ENCODE assay signal across 8 cellular contexts in the genomic region with DNA sequence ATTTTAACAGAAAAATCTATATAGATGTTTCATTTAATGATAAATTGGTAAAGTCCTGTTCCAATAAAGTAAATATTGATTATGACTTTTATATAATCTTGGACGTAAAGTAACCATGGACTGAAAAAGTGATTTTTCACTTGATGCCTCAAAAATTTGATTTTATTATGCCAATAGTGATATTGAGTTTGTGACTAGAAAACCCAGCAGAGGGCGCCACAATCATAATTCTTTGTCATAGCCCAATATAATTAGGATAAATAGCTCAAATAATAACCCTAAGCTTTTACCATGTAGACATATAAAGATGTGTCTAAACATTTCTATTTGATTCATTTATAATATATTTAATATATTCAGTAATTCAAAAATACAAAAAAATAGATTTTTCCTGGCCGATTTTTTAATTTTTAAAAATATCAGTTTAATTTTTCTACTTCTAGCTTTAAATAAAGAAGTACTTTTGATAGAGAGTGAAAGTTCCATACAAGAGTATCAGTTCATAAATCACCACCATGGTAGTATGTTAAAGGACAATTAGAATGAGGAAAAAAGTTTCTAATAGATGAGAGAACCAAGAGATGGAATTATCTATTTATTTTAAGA. TPM values are rescaled to one million over a fixed set of nuclear protein-coding genes. Genes with fewer than 3 reads are reported as not detected.
DNase-seq lines count a peak whose midpoint lies in the region; ATAC-seq, FAIRE-seq and TF ChIP-seq lines count a peak whose summit lies in the region.

No MANE protein-coding gene starts in this region.

- peaks cover 4% of the 10 kb centered on the region for H3K9me3 ChIP-seq in neural progenitor cell (ENCODE audit: low read depth)

- H3K27ac ChIP-seq in neural progenitor cell = no peak overlapping the region

- H3K4me1 ChIP-seq in neural progenitor cell = peaks cover 24% of the 10 kb centered on the region

- DNase-seq in SHP77 (lab: John Stamatoyannopoulos, UW) (peak; percentile 15 to 23), SHP77 treated with DMSO at 0.1 percent for 48 hours (lab: John Stamatoyannopoulos, UW) (no peak), NCI-H2029 treated with DMSO at 0.1 percent for 48 hours (lab: John Stamatoyannopoulos, UW) (peak; percentile 3), endothelial cell (ENCODE audit: low spot score) (peak; percentile 50), neural progenitor cell (ENCODE audit: low spot score) (peak; percentile 71), GM12892 (ENCODE audit: insufficient read length) (no peak)
- peak; percentile 69 for DNase-seq in activated CD4-positive, alpha-beta T cell treated with anti-CD3 and anti-CD28 coated beads for 36 hours

- no peak for TF ChIP-seq POLR2A in GM12892 (IDR thresholded peaks at IDR 0.05; ENCODE audit: low read depth, low read length)

- peaks cover 44% of the 10 kb centered on the region for H3F3A ChIP-seq in neural progenitor cell (ENCODE audit: low read depth)

- H4K20me1 ChIP-seq in neural progenitor cell (ENCODE audit: low read depth) = no peaks in the 10 kb centered on the region

- H3K4me3 ChIP-seq in neural progenitor cell = no peak overlapping the region

- no peak for FAIRE-seq in GM12892 (lab: Jason Lieb, UNC)

- no peak overlapping the region for H3K27ac Mint-ChIP-seq in activated CD4-positive, alpha-beta T cell treated with anti-CD3 and anti-CD28 coated beads for 36 hours
- H3K27ac Mint-ChIP-seq in endothelial cell (ENCODE audit: unreplicated experiment) (no peak overlapping the region), neural progenitor cell (no peak overlapping the region)

- no peak overlapping the region for H2AFZ ChIP-seq in neural progenitor cell (replicated peaks)

- intact Hi-C loops in activated CD4-positive, alpha-beta T cell treated with anti-CD3 and anti-CD28 coated beads for 36 hours (cut with DNase I, micrococcal nuclease) = loop anchor here (1.0 to 5.0 kb wide), 4 partner anchors 85 to 565 kb away; no protein-coding TSS in a partner anchor

- H3K9ac ChIP-seq in neural progenitor cell = no peak overlapping the region

- H3K4me2 ChIP-seq in neural progenitor cell = no peak overlapping the region

- H3K27me3 ChIP-seq in neural progenitor cell = no peaks in the 10 kb centered on the region

- H3K9me3 Mint-ChIP-seq in activated CD4-positive, alpha-beta T cell treated with anti-CD3 and anti-CD28 coated beads for 36 hours (ENCODE audit: low read depth) = no peaks in the 10 kb centered on the region
- H3K9me3 Mint-ChIP-seq in endothelial cell (ENCODE audit: unreplicated experiment) (no peaks in the 10 kb centered on the region), neural progenitor cell (peaks cover 4% of the 10 kb centered on the region)

- H3K4me3 Mint-ChIP-seq in activated CD4-positive, alpha-beta T cell treated with anti-CD3 and anti-CD28 coated beads for 36 hours = no peak overlapping the region
- H3K4me3 Mint-ChIP-seq in endothelial cell (ENCODE audit: unreplicated experiment) = no peak overlapping the region
- no peak overlapping the region for H3K4me3 Mint-ChIP-seq in neural progenitor cell

- H3K36me3 Mint-ChIP-seq in activated CD4-positive, alpha-beta T cell treated with anti-CD3 and anti-CD28 coated beads for 36 hours (ENCODE audit: low read depth) = peaks cover 4% of the 10 kb centered on the region
- H3K36me3 Mint-ChIP-seq in endothelial cell (ENCODE audit: low read depth, unreplicated experiment) (peaks cover 6% of the 10 kb centered on the region), neural progenitor cell (no peaks in the 10 kb centered on the region)

- no peaks in the 10 kb centered on the region for H3K27me3 Mint-ChIP-seq in activated CD4-positive, alpha-beta T cell treated with anti-CD3 and anti-CD28 coated beads for 36 hours
- no peaks in the 10 kb centered on the region for H3K27me3 Mint-ChIP-seq in endothelial cell (ENCODE audit: unreplicated experiment)
- H3K27me3 Mint-ChIP-seq in neural progenitor cell (ENCODE audit: insufficient read depth, low read depth) = peaks cover 3% of the 10 kb centered on the region

- no peaks in the 10 kb centered on the region for H3K36me3 ChIP-seq in neural progenitor cell

- POLR2A ChIA-PET in activated CD4-positive, alpha-beta T cell treated with anti-CD3 and anti-CD28 coated beads for 36 hours (lab: Charles Lee) = interaction anchor here (0.7 kb wide), 1 partner anchor 539 kb away, joined by 4 read pairs; no protein-coding TSS in a partner anchor

- CTCF ChIA-PET in activated CD4-positive, alpha-beta T cell treated with anti-CD3 and anti-CD28 coated beads for 36 hours (lab: Charles Lee) = interaction anchor here (0.5 to 4.6 kb wide), 17 partner anchors 9 to 1016 kb away, joined by 3 to 32 read pairs (median 3); no protein-coding TSS in a partner anchor

- peaks cover 3% of the 10 kb centered on the region for H3K4me1 Mint-ChIP-seq in activated CD4-positive, alpha-beta T cell treated with anti-CD3 and anti-CD28 coated beads for 36 hours
- H3K4me1 Mint-ChIP-seq in endothelial cell (ENCODE audit: unreplicated experiment) (no peaks in the 10 kb centered on the region), neural progenitor cell (peaks cover 2% of the 10 kb centered on the region)

- H3K79me2 ChIP-seq in neural progenitor cell (ENCODE audit: low read depth) = peaks cover 68% of the 10 kb centered on the region

- ATAC-seq in activated CD4-positive, alpha-beta T cell treated with anti-CD3 and anti-CD28 coated beads for 36 hours = no peak
- ATAC-seq in HG03280 (IDR thresholded peaks at IDR 0.05; ENCODE audit: unreplicated experiment) = no peak

- peak; percentile 77 for TF ChIP-seq CTCF in endothelial cell (IDR thresholded peaks at IDR 0.05; ENCODE audit: unreplicated experiment)
- peak; percentile 81 for TF ChIP-seq CTCF in neural progenitor cell (IDR thresholded peaks at IDR 0.05)

RNA-seq across cellular contexts. Expression of a gene that starts 30.7 kb away (rescaled TPM):
- total RNA-seq in activated CD4-positive, alpha-beta T cell treated with anti-CD3 and anti-CD28 coated beads for 36 hours = 10 to 100 TPM; 10.8 to 13.3 TPM
- total RNA-seq in endothelial cell (ENCODE audit: unreplicated experiment) (8.4 TPM), neural progenitor cell (ENCODE audit: low replicate concordance) (27.4 and 28.5 TPM in 2 replicates)
- 9.2 TPM for polyA plus RNA-seq in GM12892 (2012; ENCODE audit: missing spikeins)

RNA-seq across cellular contexts. Expression of a gene that starts 31.1 kb away (rescaled TPM):
- total RNA-seq in activated CD4-positive, alpha-beta T cell treated with anti-CD3 and anti-CD28 coated beads for 36 hours = 10 to 100 TPM; 31.5 to 38.6 TPM
- total RNA-seq in endothelial cell (ENCODE audit: unreplicated experiment) (16.3 TPM), neural progenitor cell (ENCODE audit: low replicate concordance) (58.8 and 90.8 TPM in 2 replicates)
- 21.6 TPM for polyA plus RNA-seq in GM12892 (2012; ENCODE audit: missing spikeins)

Comparison
In these comparisons a context has a peak if more than half of its experiments do, and no peak if none do; other contexts are left out.
1. DNase-seq: peak in SHP77 (2 of 2), NCI-H2029 treated with DMSO at 0.1 percent for 48 hours (single experiment), activated CD4-positive, alpha-beta T cell treated with anti-CD3 and anti-CD28 coated beads for 36 hours (single experiment), endothelial cell (single experiment) and neural progenitor cell (single experiment); none in SHP77 treated with DMSO at 0.1 percent for 48 hours (single experiment) and GM12892 (single experiment).